17 cellular contexts compared by ENCODE assay signal in genomic region chr20:11432407-11432806, GRCh38.
A peak's percentile ranks its signal among the peaks of the same experiment; 100 is the strongest.
DNase-seq lines count a peak whose midpoint lies in the region; ATAC-seq and TF ChIP-seq lines count a peak whose summit lies in the region.
"Had no signal": no experiment of that assay in that cellular context is flagged by ENCODE, and none has a peak within 500 bp of the region (broad histone marks: within the 10 kb centered on the region; RNA-seq: fewer than 3 reads in every experiment).

No MANE protein-coding gene starts in this region.

- no peaks in the 10 kb centered on the region for H3K36me3 Mint-ChIP-seq in CD4-positive, alpha-beta memory T cell

- peak; percentile 69 for DNase-seq in A172 (ENCODE audit: low spot score)
- peak; percentile 40 for DNase-seq in HFF-Myc (ENCODE audit: extremely low read depth, low read depth)
- peak; percentile 1 for DNase-seq in T1000 (lab: John Stamatoyannopoulos, UW)
- DNase-seq in fibroblast of mammary gland (ENCODE audit: low read depth): peak; percentile 93
- no peak for DNase-seq in CD4-positive, alpha-beta memory T cell
- DNase-seq: activated B cell treated with CpG ODN at 0.5 μM for 24 hours; activated naive CD4-positive, alpha-beta T cell treated with anti-CD3 and anti-CD28 coated beads for 36 hours; cerebellar nuclear complex; mesendoderm; MV-4-11; NCI-H2171; SW 1271 had no signal

- POLR2A ChIA-PET in CD4-positive, alpha-beta memory T cell (lab: Charles Lee; ENCODE audit: partially characterized antibody): no interaction called here

- intact Hi-C loops in CD4-positive, alpha-beta memory T cell (cut with micrococcal nuclease): no loop called here

- no peaks in the 10 kb centered on the region for H3K4me1 ChIP-seq in CD4-positive, alpha-beta memory T cell (ENCODE audit: insufficient read depth, low read length)
- H3K4me1 ChIP-seq: esophagus muscularis mucosa had no signal

- no peak overlapping the region for H3K4me3 Mint-ChIP-seq in CD4-positive, alpha-beta memory T cell
- H3K4me3 Mint-ChIP-seq: activated B cell treated with CpG ODN at 0.5 μM for 24 hours; activated naive CD4-positive, alpha-beta T cell treated with anti-CD3 and anti-CD28 coated beads for 36 hours had no signal

- H3K27me3 ChIP-seq in CD4-positive, alpha-beta memory T cell (ENCODE audit: insufficient read depth, low read length): no peaks in the 10 kb centered on the region
- H3K27me3 ChIP-seq: esophagus muscularis mucosa, neutrophil had no signal

- H3K36me3 ChIP-seq in CD4-positive, alpha-beta memory T cell (ENCODE audit: insufficient read depth, low read length): no peaks in the 10 kb centered on the region
- H3K36me3 ChIP-seq: esophagus muscularis mucosa, neutrophil had no signal

- no peak overlapping the region for H3K27ac Mint-ChIP-seq in CD4-positive, alpha-beta memory T cell
- H3K27ac Mint-ChIP-seq: activated B cell treated with CpG ODN at 0.5 μM for 24 hours; activated naive CD4-positive, alpha-beta T cell treated with anti-CD3 and anti-CD28 coated beads for 36 hours had no signal

- peaks cover 0 to 3% of the 10 kb centered on the region in 2 donors for H3K9me3 ChIP-seq in CD4-positive, alpha-beta memory T cell (ENCODE audit: control insufficient read depth in 1 of 2, low read length in 2 of 2)
- H3K9me3 ChIP-seq: neutrophil had no signal

- H3K4me3 ChIP-seq in HFF-Myc (replicated peaks; ENCODE audit: low read depth, low read length) (no peak overlapping the region), fibroblast of mammary gland (ENCODE audit: control insufficient read depth, low read depth, low read length) (no peak overlapping the region)
- H3K4me3 ChIP-seq in CD4-positive, alpha-beta memory T cell (ENCODE audit: low read length in 2 of 2): no peak overlapping the region
- H3K4me3 ChIP-seq: esophagus muscularis mucosa had no signal

- CTCF ChIA-PET in CD4-positive, alpha-beta memory T cell (lab: Charles Lee; ENCODE audit: partially characterized antibody): no interaction called here

- H3K27ac ChIP-seq in CD4-positive, alpha-beta memory T cell (ENCODE audit: low read depth, low read length): no peak overlapping the region
- H3K27ac ChIP-seq: esophagus muscularis mucosa, neutrophil had no signal

- TF ChIP-seq CTCF in HFF-Myc (IDR thresholded peaks at IDR 0.05; ENCODE audit: low read depth, low read length, missing control alignments) (no peak), fibroblast of mammary gland (conservative IDR thresholded peaks at IDR 0.05; ENCODE audit: control insufficient read depth, insufficient read depth, low read depth, low read length) (no peak)

- ATAC-seq in HG02870 (IDR thresholded peaks at IDR 0.05; ENCODE audit: unreplicated experiment) (no peak), HG02798 (IDR thresholded peaks at IDR 0.05; ENCODE audit: poor library complexity, unreplicated experiment) (no peak), HG02970 (IDR thresholded peaks at IDR 0.05; ENCODE audit: low FRiP score, unreplicated experiment) (no peak)

- no peaks in the 10 kb centered on the region for H3K27me3 Mint-ChIP-seq in CD4-positive, alpha-beta memory T cell
- H3K27me3 Mint-ChIP-seq: activated B cell treated with CpG ODN at 0.5 μM for 24 hours had no signal

- no peaks in the 10 kb centered on the region for H3K4me1 Mint-ChIP-seq in CD4-positive, alpha-beta memory T cell
- H3K4me1 Mint-ChIP-seq: activated B cell treated with CpG ODN at 0.5 μM for 24 hours had no signal

- H3K9me3 Mint-ChIP-seq in CD4-positive, alpha-beta memory T cell: peaks cover 3 to 26% (median 19%) of the 10 kb centered on the region in 8 donors

Comparison
In these comparisons a context has a peak if more than half of its experiments do, and no peak if none do; other contexts are left out.
1. DNase-seq: peak in A172 (single experiment), HFF-Myc (single experiment), T1000 (single experiment) and fibroblast of mammary gland (single experiment); none in CD4-positive, alpha-beta memory T cell (0 of 5).